Comparison of ENCODE assay signal across 1 cellular context in the genomic region with DNA sequence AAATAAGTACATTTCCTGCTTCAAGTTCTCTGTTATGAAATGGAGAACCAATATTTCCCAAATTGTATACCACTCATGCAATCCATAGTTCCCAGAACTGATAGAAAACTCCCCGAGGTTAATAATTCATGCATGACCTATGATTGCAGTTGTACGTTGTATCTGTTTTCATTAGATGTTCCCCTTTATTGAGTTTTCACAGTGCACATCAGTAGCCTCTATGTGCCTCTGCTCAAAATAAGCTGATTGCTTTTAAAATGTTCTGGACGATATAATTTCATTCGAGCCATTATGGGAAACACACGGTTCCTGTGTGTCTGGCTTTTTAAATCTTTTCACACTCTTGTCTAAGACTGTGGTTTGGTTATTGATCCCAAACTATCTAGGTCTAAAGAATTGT.
TF ChIP-seq lines count a peak whose summit lies in the region.

No MANE protein-coding gene starts in this region.

TF ChIP-seq in K562, 482 proteins besides CTCF, POLR2A, EP300 and RAD21 (continued from another document):
- TF ChIP-seq, protein P1, sequence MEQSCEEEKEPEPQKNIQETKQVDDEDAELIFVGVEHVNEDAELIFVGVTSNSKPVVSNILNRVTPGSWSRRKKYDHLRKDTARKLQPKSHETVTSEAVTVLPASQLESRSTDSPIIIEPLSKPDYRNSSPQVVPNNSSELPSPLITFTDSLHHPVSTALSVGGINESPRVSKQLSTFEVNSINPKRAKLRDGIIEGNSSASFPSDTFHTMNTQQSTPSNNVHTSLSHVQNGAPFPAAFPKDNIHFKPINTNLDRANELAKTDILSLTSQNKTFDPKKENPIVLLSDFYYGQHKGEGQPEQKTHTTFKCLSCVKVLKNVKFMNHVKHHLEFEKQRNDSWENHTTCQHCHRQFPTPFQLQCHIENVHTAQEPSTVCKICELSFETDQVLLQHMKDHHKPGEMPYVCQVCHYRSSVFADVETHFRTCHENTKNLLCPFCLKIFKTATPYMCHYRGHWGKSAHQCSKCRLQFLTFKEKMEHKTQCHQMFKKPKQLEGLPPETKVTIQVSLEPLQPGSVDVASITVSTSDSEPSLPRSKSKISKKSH (CRISPR knock-in tag; IDR thresholded peaks at IDR 0.05): no peak
- TF ChIP-seq ZNF589 (CRISPR knock-in tag; IDR thresholded peaks at IDR 0.05; ENCODE audit: low read depth) (no peak), CBX2 (IDR thresholded peaks at IDR 0.05; ENCODE audit: insufficient read depth, low read length, poor library complexity, severe bottlenecking) (no peak), PTBP1 (IDR thresholded peaks at IDR 0.05; ENCODE audit: low read depth, low read length) (no peak), KLF13 (tag; IDR thresholded peaks at IDR 0.05; ENCODE audit: borderline replicate concordance, low read depth) (no peak), ZNF146 (CRISPR knock-in tag; IDR thresholded peaks at IDR 0.05; ENCODE audit: unreplicated experiment) (no peak), SNIP1 (IDR thresholded peaks at IDR 0.05; ENCODE audit: low read depth) (no peak), EP400 (IDR thresholded peaks at IDR 0.05) (no peak), NFATC3 (IDR thresholded peaks at IDR 0.05) (no peak)
- TF ChIP-seq, protein P2, sequence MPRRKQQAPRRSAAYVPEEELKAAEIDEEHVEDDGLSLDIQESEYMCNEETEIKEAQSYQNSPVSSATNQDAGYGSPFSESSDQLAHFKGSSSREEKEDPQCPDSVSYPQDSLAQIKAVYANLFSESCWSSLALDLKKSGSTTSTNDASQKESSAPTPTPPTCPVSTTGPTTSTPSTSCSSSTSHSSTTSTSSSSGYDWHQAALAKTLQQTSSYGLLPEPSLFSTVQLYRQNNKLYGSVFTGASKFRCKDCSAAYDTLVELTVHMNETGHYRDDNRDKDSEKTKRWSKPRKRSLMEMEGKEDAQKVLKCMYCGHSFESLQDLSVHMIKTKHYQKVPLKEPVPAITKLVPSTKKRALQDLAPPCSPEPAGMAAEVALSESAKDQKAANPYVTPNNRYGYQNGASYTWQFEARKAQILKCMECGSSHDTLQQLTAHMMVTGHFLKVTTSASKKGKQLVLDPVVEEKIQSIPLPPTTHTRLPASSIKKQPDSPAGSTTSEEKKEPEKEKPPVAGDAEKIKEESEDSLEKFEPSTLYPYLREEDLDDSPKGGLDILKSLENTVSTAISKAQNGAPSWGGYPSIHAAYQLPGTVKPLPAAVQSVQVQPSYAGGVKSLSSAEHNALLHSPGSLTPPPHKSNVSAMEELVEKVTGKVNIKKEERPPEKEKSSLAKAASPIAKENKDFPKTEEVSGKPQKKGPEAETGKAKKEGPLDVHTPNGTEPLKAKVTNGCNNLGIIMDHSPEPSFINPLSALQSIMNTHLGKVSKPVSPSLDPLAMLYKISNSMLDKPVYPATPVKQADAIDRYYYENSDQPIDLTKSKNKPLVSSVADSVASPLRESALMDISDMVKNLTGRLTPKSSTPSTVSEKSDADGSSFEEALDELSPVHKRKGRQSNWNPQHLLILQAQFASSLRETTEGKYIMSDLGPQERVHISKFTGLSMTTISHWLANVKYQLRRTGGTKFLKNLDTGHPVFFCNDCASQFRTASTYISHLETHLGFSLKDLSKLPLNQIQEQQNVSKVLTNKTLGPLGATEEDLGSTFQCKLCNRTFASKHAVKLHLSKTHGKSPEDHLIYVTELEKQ (CRISPR knock-in tag; IDR thresholded peaks at IDR 0.05): no peak
- TF ChIP-seq, protein P3, sequence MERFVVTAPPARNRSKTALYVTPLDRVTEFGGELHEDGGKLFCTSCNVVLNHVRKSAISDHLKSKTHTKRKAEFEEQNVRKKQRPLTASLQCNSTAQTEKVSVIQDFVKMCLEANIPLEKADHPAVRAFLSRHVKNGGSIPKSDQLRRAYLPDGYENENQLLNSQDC (CRISPR knock-in tag; IDR thresholded peaks at IDR 0.05): no peak
